ENCODE assay signal across 11 cellular contexts in the genomic region with DNA sequence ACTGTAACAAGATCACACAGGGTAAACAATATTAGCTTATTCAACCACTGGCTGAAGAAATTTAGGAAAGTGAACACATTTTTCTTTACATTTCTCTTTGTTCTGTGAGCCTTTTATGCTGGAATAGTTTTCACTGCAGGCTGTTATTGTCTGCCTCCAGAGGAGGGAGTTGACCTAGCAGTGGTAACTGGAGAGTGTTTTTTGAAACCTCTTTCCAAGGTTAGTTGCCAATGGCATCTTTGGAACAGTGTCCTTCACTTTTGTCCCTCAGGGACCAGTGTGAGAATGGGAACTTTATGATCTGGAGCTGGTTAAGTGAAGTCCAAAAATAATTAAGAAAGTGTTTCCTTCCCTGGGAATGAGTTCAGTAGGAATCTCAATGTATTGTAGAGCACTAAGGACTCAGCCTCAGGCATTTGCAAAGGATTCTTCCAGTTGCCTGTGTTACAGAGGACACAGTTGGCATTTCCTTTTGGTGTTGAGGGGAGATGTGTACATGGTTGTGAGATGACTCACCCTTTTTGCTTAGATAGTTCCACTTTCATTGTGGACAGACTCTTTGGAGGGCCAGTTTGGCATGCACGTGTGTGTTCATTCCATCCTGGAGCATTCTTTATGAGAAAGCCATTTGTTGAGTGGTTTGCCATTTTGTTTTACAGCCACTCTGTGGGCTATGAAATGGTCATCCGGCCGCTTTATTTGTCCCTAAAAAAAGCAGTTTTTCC.
DNase-seq lines count a peak whose midpoint lies in the region; ATAC-seq and TF ChIP-seq lines count a peak whose summit lies in the region.
"Had no signal": no experiment of that assay in that cellular context is flagged by ENCODE, and none has a peak within 500 bp of the region (broad histone marks: within the 10 kb centered on the region; RNA-seq: fewer than 3 reads in every experiment).

No MANE protein-coding gene starts in this region.

- no peak overlapping the region for H3K4me3 Mint-ChIP-seq in T-helper 17 cell

- intact Hi-C loops in A673 (cut with micrococcal nuclease; ENCODE audit: unreplicated experiment) (no loop called here), left colon (cut with DNase I, micrococcal nuclease) (no loop called here)

- H3K36me3 Mint-ChIP-seq in T-helper 17 cell (ENCODE audit: low read depth) = no peaks in the 10 kb centered on the region

- no peaks in the 10 kb centered on the region for H3K27me3 ChIP-seq in A673 (replicated peaks; ENCODE audit: insufficient read depth, low read depth, low read length, poor library complexity)

- CTCF ChIA-PET in A673 (lab: Charles Lee) = no interaction called here

- H3K36me3 ChIP-seq in A673 (ENCODE audit: insufficient read depth, low read length, poor library complexity, severe bottlenecking) = no peaks in the 10 kb centered on the region

- DNase-seq in ELR (ENCODE audit: low read depth) (peak; percentile 90), cardiac fibroblast (ENCODE audit: low read depth in 2 of 2) (peak; percentile 84 to 90), medulla oblongata (ENCODE audit: extremely low spot score) (peak; percentile 2), A673 (ENCODE audit: low spot score) (no peak), left colon (no peak), T-helper 17 cell (no peak)
- DNase-seq: activated CD4-positive, CD25-positive, alpha-beta regulatory T cell; mucosa of descending colon had no signal

- TF ChIP-seq CTCF in cardiac fibroblast (IDR thresholded peaks at IDR 0.05; ENCODE audit: low read depth, low read length) = no peak
- no peak for TF ChIP-seq CTCF in A673 (conservative IDR thresholded peaks at IDR 0.05; ENCODE audit: low read depth, low read length)

- POLR2A ChIA-PET in A673 (lab: Charles Lee; ENCODE audit: low non-redundant PET) = no interaction called here

- H3K4me1 Mint-ChIP-seq in T-helper 17 cell = no peaks in the 10 kb centered on the region

- ATAC-seq in HG03378 (IDR thresholded peaks at IDR 0.05; ENCODE audit: unreplicated experiment) = peak; percentile 81
- ATAC-seq in left colon = no peak
- no peak for ATAC-seq in T-helper 17 cell
- no peak for ATAC-seq in GM19351 (IDR thresholded peaks at IDR 0.05; ENCODE audit: unreplicated experiment)
- ATAC-seq: HCT116, mucosa of descending colon had no signal

- no peak overlapping the region for H3K4me3 ChIP-seq in cardiac fibroblast (replicated peaks in 1 of 2; ENCODE audit: low read depth in 2 of 2, low read length in 2 of 2)
- H3K4me3 ChIP-seq in A673 (ENCODE audit: low read depth, low read length, poor library complexity, severe bottlenecking) = no peak overlapping the region
- H3K4me3 ChIP-seq: mucosa of descending colon had no signal

- H3K27me3 Mint-ChIP-seq in T-helper 17 cell = no peaks in the 10 kb centered on the region

- no peak overlapping the region for H3K27ac Mint-ChIP-seq in T-helper 17 cell

- no peaks in the 10 kb centered on the region for H3K4me1 ChIP-seq in A673 (ENCODE audit: insufficient read depth, low read length, poor library complexity, severe bottlenecking)

- no peaks in the 10 kb centered on the region for H3K9me3 ChIP-seq in A673 (ENCODE audit: low read depth, low read length, poor library complexity, severe bottlenecking)
- H3K9me3 ChIP-seq in T-helper 17 cell (ENCODE audit: control insufficient read depth, low read length, poor library complexity, severe bottlenecking) = no peaks in the 10 kb centered on the region
- H3K9me3 ChIP-seq: mucosa of descending colon had no signal

- no peak overlapping the region for H3K27ac ChIP-seq in A673 (ENCODE audit: low read depth, low read length, poor library complexity, severe bottlenecking)

- BruUV-seq in A673 (replicated peaks; lab: Mats Ljungman, UMichigan) = no TSS peak

Comparison
In these comparisons a context has a peak if more than half of its experiments do, and no peak if none do; other contexts are left out.
1. DNase-seq: peak in ELR (single experiment), cardiac fibroblast (2 of 2) and medulla oblongata (single experiment); none in A673 (single experiment), left colon (0 of 2) and T-helper 17 cell (0 of 3).